ENCODE assay signal across 20 cellular contexts in genomic region chr5:164998590-164998989, GRCh38.
DNase-seq lines count a peak whose midpoint lies in the region; ATAC-seq and TF ChIP-seq lines count a peak whose summit lies in the region.
"Had no signal": no experiment of that assay in that cellular context is flagged by ENCODE, and none has a peak within 500 bp of the region (broad histone marks: within the 10 kb centered on the region; RNA-seq: fewer than 3 reads in every experiment).

No MANE protein-coding gene starts in this region.

- no peaks in the 10 kb centered on the region for H3K9me3 Mint-ChIP-seq in endodermal cell
- H3K9me3 Mint-ChIP-seq in neural progenitor cell = no peaks in the 10 kb centered on the region
- H3K9me3 Mint-ChIP-seq in CD4-positive, alpha-beta T cell = peaks cover 6% of the 10 kb centered on the region
- H3K9me3 Mint-ChIP-seq: H9 had no signal

- H2BK12ac ChIP-seq in trophoblast cell (ENCODE audit: low read length) = no peak overlapping the region

- H3K27ac Mint-ChIP-seq in endodermal cell (peak overlapping the region; percentile 27), neural progenitor cell (no peak overlapping the region)
- no peak overlapping the region for H3K27ac Mint-ChIP-seq in CD4-positive, alpha-beta T cell
- H3K27ac Mint-ChIP-seq: H9 had no signal

- H3K27me3 Mint-ChIP-seq in endodermal cell (ENCODE audit: insufficient read depth) (no peaks in the 10 kb centered on the region), neural progenitor cell (ENCODE audit: insufficient read depth, low read depth) (no peaks in the 10 kb centered on the region)
- H3K27me3 Mint-ChIP-seq in CD4-positive, alpha-beta T cell = no peaks in the 10 kb centered on the region

- no peak overlapping the region for H2BK120ac ChIP-seq in trophoblast cell (ENCODE audit: insufficient read depth, low read length, poor library complexity)

- peak overlapping the region; percentile 19 for H3K4me2 ChIP-seq in neural progenitor cell
- no peak overlapping the region for H3K4me2 ChIP-seq in trophoblast cell (ENCODE audit: low read length)
- H3K4me2 ChIP-seq: SK-N-SH had no signal

- H3K36me3 Mint-ChIP-seq in endodermal cell (ENCODE audit: low read depth) = no peaks in the 10 kb centered on the region
- H3K36me3 Mint-ChIP-seq in neural progenitor cell = no peaks in the 10 kb centered on the region
- H3K36me3 Mint-ChIP-seq in CD4-positive, alpha-beta T cell (ENCODE audit: low read depth) = no peaks in the 10 kb centered on the region

- H3K4me3 ChIP-seq in endodermal cell (ENCODE audit: low read length) (peak overlapping the region; percentile 19), neural progenitor cell (no peak overlapping the region), trophoblast cell (ENCODE audit: low read depth, low read length) (no peak overlapping the region)
- H3K4me3 ChIP-seq: K562 had no signal

- WGBS in endodermal cell (ENCODE audit: insufficient coverage in 1 of 2, insufficient read length in 1 of 2), 2 experiments = 77 to 80% methylated on average over 5 to 7 of the region's 7 CpGs
- no CpG with 5 or more reads among the region's 7 CpGs for WGBS in trophoblast cell (ENCODE audit: extremely low coverage, insufficient coverage, insufficient read length)

- no peak for ATAC-seq in CD4-positive, alpha-beta T cell (ENCODE audit: poor library complexity)
- ATAC-seq: K562 had no signal

- POLR2A ChIA-PET in CD4-positive, alpha-beta T cell (lab: Charles Lee) = no interaction called here

- H3K4ac ChIP-seq in trophoblast cell (ENCODE audit: low read depth, low read length) = no peak overlapping the region

- H3K4me3 Mint-ChIP-seq in endodermal cell (no peak overlapping the region), neural progenitor cell (no peak overlapping the region)
- no peak overlapping the region for H3K4me3 Mint-ChIP-seq in CD4-positive, alpha-beta T cell
- H3K4me3 Mint-ChIP-seq: H9 had no signal

- no peaks in the 10 kb centered on the region for H3F3A ChIP-seq in neural progenitor cell (ENCODE audit: low read depth)

- H3K27me3 ChIP-seq in endodermal cell (ENCODE audit: control insufficient read depth, insufficient read depth, low read length, poor library complexity, severe bottlenecking) (no peaks in the 10 kb centered on the region), neural progenitor cell (no peaks in the 10 kb centered on the region), trophoblast cell (ENCODE audit: insufficient read depth, low read length) (no peaks in the 10 kb centered on the region)
- no peaks in the 10 kb centered on the region for H3K27me3 ChIP-seq in CD4-positive, alpha-beta T cell (ENCODE audit: control insufficient read depth, insufficient read depth, low read length)

- intact Hi-C loops in CD4-positive, alpha-beta T cell (cut with DNase I, micrococcal nuclease) = no loop called here

- H3K79me1 ChIP-seq in trophoblast cell (ENCODE audit: low read length) = no peaks in the 10 kb centered on the region

- no peak overlapping the region for H4K12ac ChIP-seq in trophoblast cell (ENCODE audit: low read depth, low read length)

- H3K14ac ChIP-seq in trophoblast cell (ENCODE audit: low read length) = no peak overlapping the region

- no peak overlapping the region for H3K18ac ChIP-seq in trophoblast cell (ENCODE audit: low read length)

- H2AK5ac ChIP-seq in trophoblast cell (ENCODE audit: low read length) = no peak overlapping the region

- no peak overlapping the region for H4K91ac ChIP-seq in trophoblast cell (ENCODE audit: low read depth, low read length)

- H2AFZ ChIP-seq in neural progenitor cell (replicated peaks) = no peak overlapping the region
- no peak overlapping the region for H2AFZ ChIP-seq in trophoblast cell (ENCODE audit: insufficient read depth, low read length, poor library complexity)

- DNase-seq in NCI-H1417 (lab: John Stamatoyannopoulos, UW) (peak in 2 of 3 experiments; percentile 22 to 73), NCI-H1417 treated with DMSO at 0.1 percent for 48 hours (lab: John Stamatoyannopoulos, UW) (no peak), NCI-H524 (lab: John Stamatoyannopoulos, UW) (peak; percentile 46 to 85), endodermal cell (peak; percentile 53), neural progenitor cell (ENCODE audit: low spot score) (peak; percentile 4), MV-4-11 (lab: John Stamatoyannopoulos, UW) (no peak), trophoblast cell (no peak)
- DNase-seq in CD4-positive, alpha-beta T cell = no peak
- DNase-seq: 8988T, DMS153, H9, Kasumi-1, NCI-H1105, NCI-H187, NCI-H2081 treated with DMSO at 0.1 percent for 48 hours, NCI-H526, SIG-M5, SK-N-SH, SW 1271 had no signal

- CTCF ChIA-PET in CD4-positive, alpha-beta T cell (lab: Charles Lee) = no interaction called here

- H2BK5ac ChIP-seq in trophoblast cell (ENCODE audit: low read depth, low read length, poor library complexity) = no peak overlapping the region

- no peak overlapping the region for H4K8ac ChIP-seq in trophoblast cell (ENCODE audit: low read depth, low read length)

- H3K27ac ChIP-seq in endodermal cell (ENCODE audit: low read depth, low read length) = no peak overlapping the region
- no peak overlapping the region for H3K27ac ChIP-seq in neural progenitor cell
- H3K27ac ChIP-seq in trophoblast cell (ENCODE audit: low read depth, low read length) = no peak overlapping the region
- H3K27ac ChIP-seq in CD4-positive, alpha-beta T cell (ENCODE audit: low read depth, low read length) = no peak overlapping the region

- H3K9ac ChIP-seq in endodermal cell (ENCODE audit: extremely low read depth, low read length, poor library complexity, severe bottlenecking) = no peak overlapping the region
- H3K9ac ChIP-seq in neural progenitor cell = no peak overlapping the region
- no peak overlapping the region for H3K9ac ChIP-seq in trophoblast cell (ENCODE audit: low read length)
- H3K9ac ChIP-seq: SK-N-SH had no signal

- H4K20me1 ChIP-seq in neural progenitor cell (ENCODE audit: low read depth) = no peaks in the 10 kb centered on the region

- H3K4me1 ChIP-seq in endodermal cell (ENCODE audit: control insufficient read depth, insufficient read depth, low read length) (peaks cover 8% of the 10 kb centered on the region), neural progenitor cell (peaks cover 7% of the 10 kb centered on the region), trophoblast cell (ENCODE audit: control insufficient read depth in 1 of 2, insufficient read depth in 2 of 2, low read length in 2 of 2) (no peaks in the 10 kb centered on the region)

- H3K9me3 ChIP-seq in endodermal cell (ENCODE audit: control insufficient read depth, low read length) (no peaks in the 10 kb centered on the region), neural progenitor cell (ENCODE audit: low read depth) (no peaks in the 10 kb centered on the region), trophoblast cell (ENCODE audit: insufficient read depth, low read depth, low read length) (no peaks in the 10 kb centered on the region)
- H3K9me3 ChIP-seq in CD4-positive, alpha-beta T cell (ENCODE audit: control insufficient read depth, low read length) = no peaks in the 10 kb centered on the region
- H3K9me3 ChIP-seq: SK-N-SH had no signal

- TF ChIP-seq CTCF in endodermal cell (conservative IDR thresholded peaks at IDR 0.05) (no peak), neural progenitor cell (IDR thresholded peaks at IDR 0.05) (no peak)
- TF ChIP-seq CTCF in CD4-positive, alpha-beta T cell (IDR thresholded peaks at IDR 0.05) = no peak

- H3K4me1 Mint-ChIP-seq in endodermal cell (peaks cover 27% of the 10 kb centered on the region), neural progenitor cell (peaks cover 3% of the 10 kb centered on the region)
- H3K4me1 Mint-ChIP-seq in CD4-positive, alpha-beta T cell (ENCODE audit: low read depth) = no peaks in the 10 kb centered on the region

- H3K79me2 ChIP-seq in neural progenitor cell (ENCODE audit: low read depth) (no peaks in the 10 kb centered on the region), trophoblast cell (ENCODE audit: control insufficient read depth, insufficient read depth, low read length, poor library complexity) (no peaks in the 10 kb centered on the region)

- H3K36me3 ChIP-seq in endodermal cell (ENCODE audit: control insufficient read depth, insufficient read depth, low read length) (no peaks in the 10 kb centered on the region), neural progenitor cell (no peaks in the 10 kb centered on the region), trophoblast cell (ENCODE audit: control insufficient read depth in 1 of 2, insufficient read depth in 2 of 2, low read length in 2 of 2) (no peaks in the 10 kb centered on the region)

- H3K23ac ChIP-seq in trophoblast cell (ENCODE audit: low read length) = no peak overlapping the region

Comparison
In these comparisons a context has a peak if more than half of its experiments do, and no peak if none do; other contexts are left out.
1. DNase-seq: peak in NCI-H1417 (2 of 3), NCI-H524 (2 of 2), endodermal cell (single experiment) and neural progenitor cell (single experiment); none in NCI-H1417 treated with DMSO at 0.1 percent for 48 hours (single experiment), MV-4-11 (single experiment), trophoblast cell (0 of 2) and CD4-positive, alpha-beta T cell (0 of 10).